Comparison of ENCODE assay signal across 7 cellular contexts in genomic region chr17:18743699-18744446, GRCh38. TPM values are rescaled to one million over a fixed set of nuclear protein-coding genes. Genes with fewer than 3 reads are reported as not detected.
DNase-seq lines count a peak whose midpoint lies in the region; ATAC-seq, FAIRE-seq and TF ChIP-seq lines count a peak whose summit lies in the region.
"Not testable (repeated sequence)": the region's sequence is repeated elsewhere in the genome, so short reads cannot be mapped to it uniquely, and the experiment has no call there.

A gene with protein sequence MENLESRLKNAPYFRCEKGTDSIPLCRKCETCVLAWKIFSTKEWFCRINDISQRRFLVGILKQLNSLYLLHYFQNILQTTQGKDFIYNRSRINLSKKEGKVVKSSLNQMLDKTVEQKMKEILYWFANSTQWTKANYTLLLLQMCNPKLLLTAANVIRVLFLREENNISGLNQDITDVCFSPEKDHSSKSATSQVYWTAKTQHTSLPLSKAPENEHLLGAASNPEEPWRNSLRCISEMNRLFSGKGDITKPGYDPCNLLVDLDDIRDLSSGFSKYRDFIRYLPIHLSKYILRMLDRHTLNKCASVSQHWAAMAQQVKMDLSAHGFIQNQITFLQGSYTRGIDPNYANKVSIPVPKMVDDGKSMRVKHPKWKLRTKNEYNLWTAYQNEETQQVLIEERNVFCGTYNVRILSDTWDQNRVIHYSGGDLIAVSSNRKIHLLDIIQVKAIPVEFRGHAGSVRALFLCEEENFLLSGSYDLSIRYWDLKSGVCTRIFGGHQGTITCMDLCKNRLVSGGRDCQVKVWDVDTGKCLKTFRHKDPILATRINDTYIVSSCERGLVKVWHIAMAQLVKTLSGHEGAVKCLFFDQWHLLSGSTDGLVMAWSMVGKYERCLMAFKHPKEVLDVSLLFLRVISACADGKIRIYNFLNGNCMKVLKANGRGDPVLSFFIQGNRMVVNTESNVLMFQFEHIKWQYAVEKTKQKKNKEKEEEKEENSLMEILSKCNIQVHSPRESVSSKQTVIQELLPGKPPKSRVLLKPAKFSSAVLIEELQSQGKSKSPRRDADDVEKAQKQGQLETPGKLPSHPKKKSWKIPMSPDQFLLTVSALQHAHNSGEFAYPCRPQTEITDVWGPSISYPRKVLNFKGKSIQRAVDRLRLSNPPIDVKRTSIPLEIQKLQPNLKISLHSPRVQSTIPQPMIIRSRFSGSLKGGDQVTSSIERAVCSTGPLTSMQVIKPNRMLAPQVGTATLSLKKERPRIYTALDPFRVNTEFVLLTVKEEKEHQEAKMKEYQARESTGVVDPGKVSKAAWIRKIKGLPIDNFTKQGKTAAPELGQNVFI (plus strand): TSS chr17:18744054. CDS start chr17:18744245, 191 bp downstream.

- POLR2A ChIA-PET in IMR-90 (lab: Charles Lee; ENCODE audit: unreplicated experiment); H1 (lab: Charles Lee; ENCODE audit: partially characterized antibody): not testable (repeated sequence)

- intact Hi-C loops in IMR-90 (cut with micrococcal nuclease); Right ventricle myocardium superior (cut with DNase I); left lung (cut with DNase I); sciatic nerve (cut with DNase I): not testable (repeated sequence)

- H2BK5ac ChIP-seq in IMR-90 (ENCODE audit: low read depth, low read length, poor library complexity, severe bottlenecking); H1 (ENCODE audit: low read depth, low read length); neuronal stem cell (ENCODE audit: low read length): not testable (repeated sequence)

- H3K79me2 ChIP-seq in H1 (ENCODE audit: control insufficient read depth in 1 of 2, insufficient read depth in 2 of 2, low read length in 2 of 2) = not testable (repeated sequence)

- H3K4me3 ChIP-seq in IMR-90 (ENCODE audit: insufficient read depth, low read depth, low read length); H1 (ENCODE audit: extremely low read depth in 1 of 4, insufficient read depth in 2 of 4, low read depth in 3 of 4, low read length in 4 of 4); left lung; neuronal stem cell (ENCODE audit: low read length in 2 of 2): not testable (repeated sequence)
- peak within 1 kb of the TSS; percentile 52 for H3K4me3 ChIP-seq in adipocyte (ENCODE audit: low read length)

- not testable (repeated sequence) for H4K20me1 ChIP-seq in IMR-90 (ENCODE audit: insufficient read depth, low read length); H1 (replicated peaks in 1 of 2; ENCODE audit: control insufficient read depth in 1 of 2, insufficient read depth in 2 of 2, low read length in 2 of 2)

- not testable (repeated sequence) for H3K27me3 ChIP-seq in IMR-90 (ENCODE audit: control insufficient read depth, insufficient read depth, low read length); adipocyte (replicated peaks; ENCODE audit: control insufficient read depth, insufficient read depth, low read length); H1 (replicated peaks in 1 of 4; ENCODE audit: control insufficient read depth in 3 of 4, extremely low read depth in 1 of 4, insufficient read depth in 3 of 4, low read length in 3 of 4); left lung; neuronal stem cell (ENCODE audit: control insufficient read depth in 3 of 3, insufficient read depth in 3 of 3, low read depth in 1 of 3, low read length in 3 of 3)

- H4K91ac ChIP-seq in IMR-90 (ENCODE audit: insufficient read depth, low read depth, low read length); H1 (replicated peaks; ENCODE audit: insufficient read length, low read length); neuronal stem cell (ENCODE audit: low read depth, low read length, poor library complexity): not testable (repeated sequence)

- not testable (repeated sequence) for H3K18ac ChIP-seq in IMR-90 (ENCODE audit: low read depth, low read length); H1 (ENCODE audit: extremely low read depth, low read length); neuronal stem cell (ENCODE audit: low read length)

- H2BK15ac ChIP-seq in IMR-90 (ENCODE audit: low read depth, low read length); H1 (ENCODE audit: low read length); neuronal stem cell (ENCODE audit: low read length): not testable (repeated sequence)

- not testable (repeated sequence) for H3K4ac ChIP-seq in IMR-90 (ENCODE audit: low read depth, low read length); H1 (replicated peaks; ENCODE audit: insufficient read length, low read depth, low read length); neuronal stem cell (ENCODE audit: low read length)

- FAIRE-seq in H1 (lab: Jason Lieb, UNC) = peak; percentile 68

- H3K4me2 ChIP-seq in IMR-90 (ENCODE audit: low read depth, low read length); H1 (ENCODE audit: insufficient read depth in 1 of 2, low read depth in 2 of 2, low read length in 2 of 2); neuronal stem cell (ENCODE audit: insufficient read depth, low read length, poor library complexity, severe bottlenecking): not testable (repeated sequence)

- H4K8ac ChIP-seq in IMR-90 (ENCODE audit: low read depth in 2 of 2, low read length in 2 of 2); H1 (ENCODE audit: extremely low read depth, insufficient read depth, low read length); neuronal stem cell (ENCODE audit: low read depth, low read length): not testable (repeated sequence)

- in situ Hi-C loops in IMR-90 (cut with MboI; ENCODE audit: low sequenced_read_pairs) = not testable (repeated sequence)

- no CpG with 5 or more reads among the region's 10 CpGs for WGBS in IMR-90 (ENCODE audit: extremely low coverage in 2 of 2, insufficient read length in 1 of 2), 2 experiments
- 56% methylated on average over 9 of the region's 10 CpGs; no CpG with 5 or more reads in 1 of the 2 experiments for WGBS in H1 (ENCODE audit: extremely low coverage in 1 of 2, insufficient coverage in 1 of 2, insufficient read length in 1 of 2, insufficient replicate concordance in 2 of 2, low coverage in 1 of 2, low lambda C conversion rate in 2 of 2, missing lambda C conversion rate in 1 of 2), 2 experiments
- WGBS in neuronal stem cell (ENCODE audit: extremely low coverage in 2 of 2, insufficient read length in 2 of 2, insufficient replicate concordance in 1 of 2), 2 donors = no CpG with 5 or more reads among the region's 10 CpGs

- not testable (repeated sequence) for H3K56ac ChIP-seq in IMR-90 (ENCODE audit: extremely low read depth, insufficient read depth, low read length); H1 (replicated peaks; ENCODE audit: insufficient read length, low read depth, low read length)

- TF ChIP-seq RAD21 in IMR-90 (IDR thresholded peaks at IDR 0.05; ENCODE audit: low read length); H1 (IDR thresholded peaks at IDR 0.05 in 1 of 2, conservative IDR thresholded peaks at IDR 0.05 in 1 of 2; ENCODE audit: low read depth in 2 of 2, low read length in 2 of 2): not testable (repeated sequence)

- H3K23ac ChIP-seq in IMR-90 (ENCODE audit: low read depth, low read length); H1 (ENCODE audit: insufficient read length); neuronal stem cell (ENCODE audit: low read depth, low read length, poor library complexity): not testable (repeated sequence)

- H3K9ac ChIP-seq in IMR-90 (ENCODE audit: low read depth, low read length); adipocyte (ENCODE audit: low read length); H1 (replicated peaks in 1 of 4; ENCODE audit: extremely low read depth in 1 of 4, low read depth in 3 of 4, low read length in 3 of 4); neuronal stem cell (ENCODE audit: low read depth, low read length, poor library complexity): not testable (repeated sequence)

- dilution Hi-C loops in IMR-90 (cut with HindIII; ENCODE audit: low sequenced_read_pairs, unreplicated experiment) = not testable (repeated sequence)

- CTCF ChIA-PET in IMR-90 (lab: Yijun Ruan, JAX); H1 (lab: Charles Lee; ENCODE audit: partially characterized antibody): not testable (repeated sequence)

- BruUV-seq in IMR-90 (replicated peaks; lab: Mats Ljungman, UMichigan) = not testable (repeated sequence)

- not testable (repeated sequence) for DNase-seq in IMR-90; adipocyte (ENCODE audit: low read depth); H1 (ENCODE audit: low read depth in 1 of 2, low spot score in 2 of 2); Right ventricle myocardium superior; left lung; neuronal stem cell (ENCODE audit: low spot score); sciatic nerve (ENCODE audit: low spot score)

- not testable (repeated sequence) for H3K9me1 ChIP-seq in IMR-90 (ENCODE audit: insufficient read depth, low read length)

- H3K36me3 ChIP-seq in IMR-90 (ENCODE audit: control insufficient read depth, insufficient read depth, low read length); adipocyte (ENCODE audit: control insufficient read depth, insufficient read depth, low read length, severe bottlenecking); H1 (ENCODE audit: control insufficient read depth in 2 of 4, insufficient read depth in 4 of 4, low read length in 3 of 4); left lung; neuronal stem cell (replicated peaks in 1 of 2; ENCODE audit: control insufficient read depth in 2 of 2, insufficient read depth in 2 of 2, low read length in 2 of 2): not testable (repeated sequence)

- not testable (repeated sequence) for H3K4me1 ChIP-seq in IMR-90 (ENCODE audit: control insufficient read depth, insufficient read depth, low read length); adipocyte (ENCODE audit: control insufficient read depth, insufficient read depth, low read length); H1 (replicated peaks in 1 of 4; ENCODE audit: control insufficient read depth in 3 of 4, insufficient read depth in 4 of 4, low read length in 3 of 4); left lung; neuronal stem cell (ENCODE audit: control insufficient read depth in 2 of 2, insufficient read depth in 1 of 2, low read depth in 1 of 2, low read length in 2 of 2)

- H2AFZ ChIP-seq in IMR-90 (replicated peaks; ENCODE audit: low read length, poor library complexity); H1 (ENCODE audit: low read length): not testable (repeated sequence)
- peak within 1 kb of the TSS; percentile 61 for H2AFZ ChIP-seq in neuronal stem cell (ENCODE audit: low read length)

- not testable (repeated sequence) for H2AK9ac ChIP-seq in IMR-90 (replicated peaks; ENCODE audit: low read depth, low read length, poor library complexity)

- H2BK120ac ChIP-seq in IMR-90 (ENCODE audit: low read depth, low read length); H1 (replicated peaks; ENCODE audit: low read depth, low read length); neuronal stem cell (ENCODE audit: low read depth, low read length): not testable (repeated sequence)

- TF ChIP-seq POLR2A in IMR-90 (IDR thresholded peaks at IDR 0.05; ENCODE audit: low read depth, low read length); H1 (IDR thresholded peaks at IDR 0.05; ENCODE audit: control extremely low read depth in 1 of 2, low read depth in 2 of 2, low read length in 2 of 2): not testable (repeated sequence)

- H3K27ac ChIP-seq in IMR-90 (ENCODE audit: insufficient read depth, low read length); H1 (ENCODE audit: low read depth, low read length); left lung; neuronal stem cell (replicated peaks; ENCODE audit: low read length): not testable (repeated sequence)

- not testable (repeated sequence) for H3K9me3 ChIP-seq in IMR-90 (ENCODE audit: control insufficient read depth, insufficient read depth, low read length); adipocyte (ENCODE audit: control insufficient read depth, low read length); H1 (ENCODE audit: insufficient read depth in 2 of 2, low read depth in 1 of 2, low read length in 1 of 2); left lung; neuronal stem cell (replicated peaks in 1 of 2; ENCODE audit: control insufficient read depth in 2 of 2, insufficient read depth in 1 of 2, low read depth in 1 of 2, low read length in 2 of 2)

- TF ChIP-seq EP300 in H1 (IDR thresholded peaks at IDR 0.05; ENCODE audit: borderline replicate concordance in 1 of 2, low read depth in 2 of 2, low read length in 2 of 2) = not testable (repeated sequence)

- H2BK12ac ChIP-seq in H1 (ENCODE audit: low read depth, low read length); neuronal stem cell (ENCODE audit: low read length): not testable (repeated sequence)

- ATAC-seq in IMR-90 (ENCODE audit: low read depth) = peak; percentile 86
- ATAC-seq in Right ventricle myocardium superior (ENCODE audit: poor library complexity) = peak; percentile 73
- ATAC-seq in left lung = peak; percentile 91
- peak; percentile 90 for ATAC-seq in sciatic nerve

- not testable (repeated sequence) for H3K23me2 ChIP-seq in H1 (ENCODE audit: low read depth, low read length)

- not testable (repeated sequence) for H2BK20ac ChIP-seq in IMR-90 (ENCODE audit: low read depth, low read length); H1 (ENCODE audit: low read length)

- H2AK5ac ChIP-seq in IMR-90 (ENCODE audit: low read depth, low read length); H1 (ENCODE audit: low read depth, low read length); neuronal stem cell (ENCODE audit: low read depth, low read length): not testable (repeated sequence)

- not testable (repeated sequence) for TF ChIP-seq CTCF in IMR-90 (conservative IDR thresholded peaks at IDR 0.05; ENCODE audit: low read depth, low read length); H1 (IDR thresholded peaks at IDR 0.05; ENCODE audit: control extremely low read depth in 1 of 3, insufficient read depth in 1 of 3, low read depth in 1 of 3, low read length in 3 of 3); left lung (IDR thresholded peaks at IDR 0.05)

- H3K14ac ChIP-seq in IMR-90 (replicated peaks; ENCODE audit: low read depth, low read length); H1 (ENCODE audit: insufficient read length); neuronal stem cell (ENCODE audit: low read length): not testable (repeated sequence)

- H4K5ac ChIP-seq in IMR-90 (ENCODE audit: low read depth, low read length); H1 (ENCODE audit: insufficient read length, low read depth, low read length): not testable (repeated sequence)

- H3K79me1 ChIP-seq in IMR-90 (ENCODE audit: low read depth in 1 of 2, low read length in 2 of 2); H1 (ENCODE audit: low read depth, low read length); neuronal stem cell (ENCODE audit: low read depth, low read length): not testable (repeated sequence)

RNA-seq across cellular contexts. Expression of the gene that starts here (rescaled TPM):
- total RNA-seq in IMR-90 (2012; rRNA removed) (not detected in 2 replicates), Right ventricle myocardium superior (0.24 TPM), left lung (under 1 TPM in 1 of 2 donors, not detected in 1; 0.55 TPM), sciatic nerve (not detected)
- polyA plus RNA-seq in IMR-90 (2012; rRNA removed) (not detected in 2 replicates), H1 (2011; rRNA removed) (not detected in 2 replicates)
- not detected in 2 replicates for polyA plus RNA-seq in IMR-90 (2012; cell fraction: cytosol; rRNA removed)
- 0.01 and 0.11 TPM in 2 replicates for polyA plus RNA-seq in IMR-90 (2012; cell fraction: nucleus; rRNA removed; ENCODE audit: low replicate concordance)
- not detected in 2 replicates for total RNA-seq in H1 (2021; fragmentation: NEBNext Ultra II Directional; extraction: Animal tissue kit (Norgen Biotek cat#: 25700))
- polyA plus RNA-seq in H1 (2011; cell fraction: cytosol; rRNA removed) = 0.03 TPM
- polyA plus RNA-seq in H1 (2011; cell fraction: nucleus; rRNA removed) = not detected
- 0.08 TPM in 1 of 4 replicates, not detected in the others for polyA plus RNA-seq in H1 (2012, experiment 1 of 2)
- not detected for polyA plus RNA-seq in H1 (2012, experiment 2 of 2)
- polyA plus RNA-seq in H1 (2013, experiment 1 of 2) = 0.02 TPM
- polyA plus RNA-seq in H1 (2013, experiment 2 of 2) = 0.02 TPM
- not detected in 2 replicates for polyA minus RNA-seq in H1 (2011; rRNA and poly(A)+ RNA removed)
- polyA minus RNA-seq in H1 (2011; cell fraction: cytosol; rRNA and poly(A)+ RNA removed) = not detected
- polyA minus RNA-seq in H1 (2011; cell fraction: nucleus; rRNA and poly(A)+ RNA removed) = 0.20 TPM
- 0.15 TPM for polyA plus RNA-seq in neuronal stem cell (2013, experiment 1 of 2)
- polyA plus RNA-seq in neuronal stem cell (2013, experiment 2 of 2) = 0.06 TPM

Comparison
In these comparisons a context has a peak if more than half of its experiments do, and no peak if none do; other contexts are left out.
1. Peak in ATAC-seq in IMR-90; RNA of the gene not detected or under 1 TPM.
2. Peak in ATAC-seq in Right ventricle myocardium superior; RNA of the gene not detected or under 1 TPM.
3. Peak in ATAC-seq in left lung; RNA of the gene not detected or under 1 TPM.
4. Peak in ATAC-seq in sciatic nerve; RNA of the gene not detected or under 1 TPM.